In the genomic region with DNA sequence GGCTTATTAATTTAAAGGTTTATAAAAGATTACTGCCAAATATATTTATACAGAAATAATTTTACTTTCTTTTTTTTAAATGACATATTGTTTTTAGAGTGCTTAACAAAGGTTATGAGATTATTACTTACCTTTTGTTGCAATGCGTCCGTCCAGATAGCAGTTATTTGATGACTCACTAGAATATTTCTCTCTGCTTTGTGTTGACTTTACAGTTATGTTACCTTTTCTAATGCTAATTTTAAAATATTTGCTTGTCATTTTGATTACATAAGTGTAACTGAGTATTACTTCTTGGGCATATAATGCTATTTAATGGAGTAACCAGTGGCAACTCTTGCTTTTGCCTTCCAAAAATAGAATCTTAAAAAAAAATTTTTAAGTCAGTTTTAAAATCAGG, we compare ENCODE assay signal across 27 cellular contexts. TPM values are rescaled to one million over a fixed set of nuclear protein-coding genes. Genes with fewer than 3 reads are reported as not detected.
DNase-seq lines count a peak whose midpoint lies in the region; ATAC-seq, FAIRE-seq and TF ChIP-seq lines count a peak whose summit lies in the region.
"Had no signal": no experiment of that assay in that cellular context is flagged by ENCODE, and none has a peak within 500 bp of the region (broad histone marks: within the 10 kb centered on the region; RNA-seq: fewer than 3 reads in every experiment).

No MANE protein-coding gene starts in this region.

- H3K4me3 ChIP-seq in HepG2 (replicated peaks in 1 of 3; ENCODE audit: insufficient read depth in 1 of 3, low read depth in 2 of 3, low read length in 3 of 3) (no peak overlapping the region), right lobe of liver (no peak overlapping the region), bronchial epithelial cell (ENCODE audit: low read depth, low read length) (no peak overlapping the region), upper lobe of right lung (no peak overlapping the region)
- H3K4me3 ChIP-seq: A549; BLaER1 treated with 17β-estradiol and CSF1 and Interleukin-3, amounts not matched to agents 10 nM and 100 nM; GM12878; GM23248 had no signal

- H3K36me3 ChIP-seq in HepG2 (replicated peaks in 1 of 2; ENCODE audit: control insufficient read depth in 1 of 2, insufficient read depth in 2 of 2, low read length in 2 of 2) = no peaks in the 10 kb centered on the region
- H3K36me3 ChIP-seq in right lobe of liver = no peaks in the 10 kb centered on the region
- no peaks in the 10 kb centered on the region for H3K36me3 ChIP-seq in bronchial epithelial cell (ENCODE audit: control insufficient read depth, insufficient read depth, low read length)
- H3K36me3 ChIP-seq in upper lobe of right lung = no peaks in the 10 kb centered on the region
- H3K36me3 ChIP-seq: BE2C; BLaER1 treated with 17β-estradiol and CSF1 and Interleukin-3, amounts not matched to agents 10 nM and 100 nM had no signal

- no peak overlapping the region for H3K4me2 ChIP-seq in HepG2 (ENCODE audit: low read depth, low read length)
- H3K4me2 ChIP-seq: A549; BLaER1 treated with 17β-estradiol and CSF1 and Interleukin-3, amounts not matched to agents 10 nM and 100 nM had no signal

- H3K79me2 ChIP-seq in HepG2 (ENCODE audit: insufficient read depth, low read length) = no peaks in the 10 kb centered on the region

- BruUV-seq in HepG2 (replicated peaks; lab: Mats Ljungman, UMichigan) = no TSS peak

- TF ChIP-seq EP300 in HepG2 (IDR thresholded peaks at IDR 0.05; ENCODE audit: low read depth in 2 of 2, low read length in 2 of 2) = no peak
- TF ChIP-seq EP300 in HepG2 (CRISPR knock-in tag; IDR thresholded peaks at IDR 0.05; ENCODE audit: borderline replicate concordance) = no peak

- H3K4me1 ChIP-seq in HepG2 (ENCODE audit: insufficient read depth, low read length) (0 out of 2 replicates have a peak, but pooled peaks cover 5% of the 10 kb centered on the region), right lobe of liver (peaks cover 0 to 3% (median 0%) of the 10 kb centered on the region in 4 donors), foreskin keratinocyte (peaks cover 11% of the 10 kb centered on the region), upper lobe of right lung (no peaks in the 10 kb centered on the region)
- H3K4me1 ChIP-seq: A549; BE2C; BLaER1 treated with 17β-estradiol and CSF1 and Interleukin-3, amounts not matched to agents 10 nM and 100 nM had no signal

- H2AFZ ChIP-seq in HepG2 (ENCODE audit: low read length) = no peak overlapping the region
- H2AFZ ChIP-seq: GM23248 had no signal

- DNase-seq in HepG2 (ENCODE audit: low spot score) (peak; percentile 4), right lobe of liver (no peak), RWPE1 (ENCODE audit: low spot score) (peak; percentile 10), bronchial epithelial cell (ENCODE audit: low read depth) (peak; percentile 86), foreskin keratinocyte (peak; percentile 32 to 61), upper lobe of right lung (no peak)
- DNase-seq in stimulated activated CD4-positive, alpha-beta T cell treated with anti-CD3 and anti-CD28 coated beads, Interleukin-2, amount 100 ng/mL, for 24 hours = no peak
- DNase-seq: 8988T; ACHN; AML-193; BE2C; CD4-positive, alpha-beta T cell; CD8-positive, alpha-beta memory T cell; DMS 273 treated with DMSO at 0.1 percent for 48 hours; DMS79; EL; GDM1; GM23248; H7; HCEC 1CT had no signal

- WGBS in HepG2 (ENCODE audit: low lambda C conversion rate) = 52% methylated on average over 2 of the region's 2 CpGs
- 85% methylated on average over 2 of the region's 2 CpGs for WGBS in right lobe of liver (ENCODE audit: insufficient coverage, low coverage, low lambda C conversion rate, missing lambda C conversion rate)

- CTCF ChIA-PET in HepG2 (lab: Yijun Ruan, JAX; ENCODE audit: low intra/inter-chr PET ratio, low total read pairs) = no interaction called here
- CTCF ChIA-PET in RWPE1 (lab: Yijun Ruan, JAX) = no interaction called here

- no peaks in the 10 kb centered on the region for H3K9me3 ChIP-seq in HepG2 (ENCODE audit: low read length)
- H3K9me3 ChIP-seq in right lobe of liver = no peaks in the 10 kb centered on the region
- H3K9me3 ChIP-seq in upper lobe of right lung = no peaks in the 10 kb centered on the region
- H3K9me3 ChIP-seq: A549, BE2C had no signal

- H3K27ac ChIP-seq in HepG2 (ENCODE audit: extremely low read length, insufficient read depth, low read length) = no peak overlapping the region
- no peak overlapping the region for H3K27ac ChIP-seq in right lobe of liver
- no peak overlapping the region for H3K27ac ChIP-seq in RWPE1
- no peak overlapping the region for H3K27ac ChIP-seq in foreskin keratinocyte
- H3K27ac ChIP-seq in upper lobe of right lung = no peak overlapping the region
- H3K27ac ChIP-seq: A549; BLaER1 treated with 17β-estradiol and CSF1 and Interleukin-3, amounts not matched to agents 10 nM and 100 nM; GM23248 had no signal

- ATAC-seq in HepG2 = no peak
- no peak for ATAC-seq in right lobe of liver
- peak; percentile 35 for ATAC-seq in foreskin keratinocyte
- ATAC-seq in upper lobe of right lung = no peak
- ATAC-seq in GM21529 (IDR thresholded peaks at IDR 0.05; ENCODE audit: unreplicated experiment) = no peak
- ATAC-seq: A549, GM12878 had no signal

- TF ChIP-seq CTCF in HepG2 (CRISPR knock-in tag; IDR thresholded peaks at IDR 0.05) (no peak), right lobe of liver (IDR thresholded peaks at IDR 0.05) (no peak), RWPE1 (conservative IDR thresholded peaks at IDR 0.05; ENCODE audit: low read depth) (no peak), bronchial epithelial cell (IDR thresholded peaks at IDR 0.05; ENCODE audit: insufficient read depth, low read length, severe bottlenecking) (no peak), foreskin keratinocyte (conservative IDR thresholded peaks at IDR 0.05) (no peak), upper lobe of right lung (IDR thresholded peaks at IDR 0.05) (no peak)

- H4K20me1 ChIP-seq in HepG2 (ENCODE audit: insufficient read depth, low read length) = no peaks in the 10 kb centered on the region
- H4K20me1 ChIP-seq: BLaER1 treated with 17β-estradiol and CSF1 and Interleukin-3, amounts not matched to agents 10 nM and 100 nM had no signal

- intact Hi-C loops in HepG2 (cut with micrococcal nuclease; ENCODE audit: unreplicated experiment) (no loop called here), right lobe of liver (cut with DNase I) (no loop called here), upper lobe of right lung (cut with DNase I) (no loop called here)

- H3K9ac ChIP-seq in HepG2 (ENCODE audit: insufficient read depth, low read depth, low read length) = no peak overlapping the region
- H3K9ac ChIP-seq: BLaER1 treated with 17β-estradiol and CSF1 and Interleukin-3, amounts not matched to agents 10 nM and 100 nM; GM23248 had no signal

- FAIRE-seq in HepG2 (lab: Jason Lieb, UNC) (no peak), bronchial epithelial cell (lab: Jason Lieb, UNC) (no peak)
- FAIRE-seq: A549, D721Med, GM12878, H1 had no signal

- no peaks in the 10 kb centered on the region for H3K27me3 ChIP-seq in HepG2 (ENCODE audit: control insufficient read depth in 1 of 2, insufficient read depth in 2 of 2, low read length in 2 of 2)
- no peaks in the 10 kb centered on the region for H3K27me3 ChIP-seq in right lobe of liver
- H3K27me3 ChIP-seq in bronchial epithelial cell (ENCODE audit: control insufficient read depth, insufficient read depth, low read length) = no peaks in the 10 kb centered on the region
- no peaks in the 10 kb centered on the region for H3K27me3 ChIP-seq in foreskin keratinocyte
- no peaks in the 10 kb centered on the region for H3K27me3 ChIP-seq in upper lobe of right lung
- H3K27me3 ChIP-seq: BE2C; BLaER1 treated with 17β-estradiol and CSF1 and Interleukin-3, amounts not matched to agents 10 nM and 100 nM had no signal

- in situ Hi-C loops in HepG2 (cut with HindIII; ENCODE audit: extremely low pct_ligation_motif_present, low pct_unique_long_range_greater_than_20kb) = no loop called here

- POLR2A ChIA-PET in HepG2 (lab: Yijun Ruan, JAX) = no interaction called here
- POLR2A ChIA-PET in RWPE1 (lab: Yijun Ruan, JAX; ENCODE audit: low non-redundant PET) = no interaction called here

- no peak for TF ChIP-seq RAD21 in HepG2 (CRISPR knock-in tag; IDR thresholded peaks at IDR 0.05)

- TF ChIP-seq POLR2A in HepG2 (IDR thresholded peaks at IDR 0.05; ENCODE audit: insufficient read depth in 1 of 2, low read depth in 2 of 2, low read length in 2 of 2) (no peak), right lobe of liver (IDR thresholded peaks at IDR 0.05) (no peak)

TF ChIP-seq in HepG2, 621 proteins besides CTCF, POLR2A, EP300 and RAD21 (continues in another document):
- 0 out of 2 replicates have a peak, but pooled peaks have one; percentile 12 for TF ChIP-seq MAFF (IDR thresholded peaks at IDR 0.05; ENCODE audit: low read depth, low read length)
- TF ChIP-seq HNRNPK (IDR thresholded peaks at IDR 0.05; ENCODE audit: low read depth, low read length, poor library complexity, severe bottlenecking) = no peak

RNA-seq across cellular contexts. Expression of a gene that starts 6.3 kb away (rescaled TPM):
- total RNA-seq in HepG2 (2016; rRNA removed; fragmentation: Illumina TruSeq; extraction: Trizol) (0.89 and 1.1 TPM in 2 replicates), right lobe of liver (100 to 1,000 TPM in 1 of 6 experiments, 10 to 100 TPM in 2, 1 to 10 TPM in 2, under 1 TPM in 1; 0.86 to 158 (median 11.1) TPM), bronchial epithelial cell (not detected in 2 replicates), foreskin keratinocyte (not detected in 2 replicates), upper lobe of right lung (0.67 TPM)
- 0.26 TPM in 1 of 2 replicates, not detected in the other for total RNA-seq in HepG2 (2016; cell fraction: cytosol; rRNA removed; fragmentation: Illumina TruSeq; extraction: Trizol; ENCODE audit: low read depth)
- 0.12 and 0.63 TPM in 2 replicates for total RNA-seq in HepG2 (2016; cell fraction: insoluble cytoplasmic fraction; rRNA removed; fragmentation: Illumina TruSeq; extraction: Trizol)
- 0.09 TPM in 1 of 2 replicates, not detected in the other for total RNA-seq in HepG2 (2016; cell fraction: membrane; rRNA removed; fragmentation: Illumina TruSeq; extraction: Trizol)
- total RNA-seq in HepG2 (2016; cell fraction: nucleus; rRNA removed; fragmentation: Illumina TruSeq; extraction: Trizol) = 1.1 TPM in 2 replicates
- polyA plus RNA-seq in HepG2 (2011; rRNA removed) (0.07 and 0.50 TPM in 2 replicates), foreskin keratinocyte (not detected in 2 replicates)
- polyA plus RNA-seq in HepG2 (2011; cell fraction: cytosol; rRNA removed) = 0.04 TPM in 1 of 2 replicates, not detected in the other
- 0.09 and 0.16 TPM in 2 replicates for polyA plus RNA-seq in HepG2 (2011; cell fraction: nucleus; rRNA removed)
- 0.75 and 0.97 TPM in 2 replicates for polyA plus RNA-seq in HepG2 (2012)
- 0.17 and 0.20 TPM in 2 replicates for polyA plus RNA-seq in HepG2 (2016; cell fraction: cytosol; fragmentation: Illumina TruSeq; extraction: Trizol; ENCODE audit: low read depth)
- 0.84 and 1.7 TPM in 2 replicates for polyA plus RNA-seq in HepG2 (2016; cell fraction: insoluble cytoplasmic fraction; fragmentation: Illumina TruSeq; extraction: Trizol; ENCODE audit: low read depth)
- polyA plus RNA-seq in HepG2 (2016; cell fraction: membrane; fragmentation: Illumina TruSeq; extraction: Trizol; ENCODE audit: low read depth) = 0.21 and 0.30 TPM in 2 replicates
- 0.86 and 1.7 TPM in 2 replicates for polyA plus RNA-seq in HepG2 (2016; cell fraction: nucleus; fragmentation: Illumina TruSeq; extraction: Trizol; ENCODE audit: insufficient read depth, low read depth)
- 0.20 TPM in 1 of 2 replicates, not detected in the other for polyA minus RNA-seq in HepG2 (2011; rRNA and poly(A)+ RNA removed; ENCODE audit: low replicate concordance)
- not detected in 2 replicates for polyA minus RNA-seq in HepG2 (2011; cell fraction: cytosol; rRNA and poly(A)+ RNA removed)
- polyA minus RNA-seq in HepG2 (2011; cell fraction: nucleus; rRNA and poly(A)+ RNA removed) = 0.25 and 0.26 TPM in 2 replicates
- total RNA-seq: CD4-positive, alpha-beta T cell; CD8-positive, alpha-beta memory T cell; GM12878; GM23248; H1; H7 had no signal
- polyA plus RNA-seq: A549, CD14-positive monocyte, GM12878, GM23248 had no signal

Comparison
In these comparisons a context has a peak if more than half of its experiments do, and no peak if none do; other contexts are left out.
1. DNase-seq: peak in HepG2 (single experiment), RWPE1 (single experiment), bronchial epithelial cell (single experiment) and foreskin keratinocyte (2 of 2); none in right lobe of liver (0 of 3), stimulated activated CD4-positive, alpha-beta T cell treated with anti-CD3 and anti-CD28 coated beads, Interleukin-2, amount 100 ng/mL, for 24 hours (0 of 2) and upper lobe of right lung (single experiment).